8 cellular contexts compared by ENCODE assay signal in genomic region chr1:151762941-151763921, GRCh38. TPM values are rescaled to one million over a fixed set of nuclear protein-coding genes. Genes with fewer than 3 reads are reported as not detected.
DNase-seq lines count a peak whose midpoint lies in the region; TF ChIP-seq lines count a peak whose summit lies in the region.

Gene MRPL9, minus strand, starts transcription at chr1:151763496. Its CDS starts 17 bp downstream, at chr1:151763479.

- no peaks in the 10 kb centered on the region for H3K79me2 ChIP-seq in SU-DHL-6 (ENCODE audit: insufficient read depth, low read length)
- H3K79me2 ChIP-seq in osteoblast (ENCODE audit: insufficient read depth, low read length) = peaks cover 4% of the 10 kb centered on the region

- H3K27me3 ChIP-seq in SU-DHL-6 (ENCODE audit: low read length) = no peaks in the 10 kb centered on the region
- no peaks in the 10 kb centered on the region for H3K27me3 ChIP-seq in osteoblast (ENCODE audit: insufficient read depth, low read length)
- H3K27me3 ChIP-seq in testis = no peaks in the 10 kb centered on the region

- no peaks in the 10 kb centered on the region for H3K9me2 ChIP-seq in SU-DHL-6 (replicated peaks; ENCODE audit: insufficient read depth, low read length)

- H3K4me1 ChIP-seq in osteoblast (ENCODE audit: insufficient read depth, low read length) (peaks cover 10% of the 10 kb centered on the region), testis (no peaks in the 10 kb centered on the region)

- H4K20me1 ChIP-seq in SU-DHL-6 (ENCODE audit: low read depth, low read length) = no peaks in the 10 kb centered on the region
- H4K20me1 ChIP-seq in osteoblast (ENCODE audit: insufficient read depth, low read length) = no peaks in the 10 kb centered on the region

- H2AFZ ChIP-seq in SU-DHL-6 (ENCODE audit: low read depth, low read length, severe bottlenecking) (peak within 1 kb of the TSS; percentile 97), osteoblast (ENCODE audit: low read length) (peak within 1 kb of the TSS; percentile 93)

- H3K27ac ChIP-seq in SU-DHL-6 (ENCODE audit: low read depth, low read length) (peak within 1 kb of the TSS; percentile 57), osteoblast (ENCODE audit: low read depth, low read length) (peak within 1 kb of the TSS; percentile 77), testis (peak within 1 kb of the TSS; percentile 80 to 84)

- DNase-seq in GM04503 (ENCODE audit: low read depth) (peak; percentile 21), HFFc6 (peak; percentile 74), NCI-H1092 treated with DMSO at 0.1 percent for 48 hours (lab: John Stamatoyannopoulos, UW) (peak; percentile 87), head of caudate nucleus (peak; percentile 77 to 95 (median 88)), osteoblast (ENCODE audit: insufficient read length, low spot score, missing footprints) (peak; percentile 98), testis (peak; percentile 92)
- peak; percentile 91 for DNase-seq in activated naive CD8-positive, alpha-beta T cell treated with anti-CD3 and anti-CD28 coated beads for 36 hours

- TF ChIP-seq CTCF in HFFc6 (IDR thresholded peaks at IDR 0.05) (0 out of 2 replicates have a peak, but pooled peaks have one; percentile 16), SU-DHL-6 (IDR thresholded peaks at IDR 0.05; ENCODE audit: insufficient read depth, low read length, poor library complexity, severe bottlenecking) (no peak), osteoblast (IDR thresholded peaks at IDR 0.05; ENCODE audit: extremely low read depth, low read depth, low read length) (no peak), testis (IDR thresholded peaks at IDR 0.05) (peak in 1 of 3 experiments; percentile 10)

- H3K9me3 ChIP-seq in SU-DHL-6 (ENCODE audit: insufficient read depth, low read length) = no peaks in the 10 kb centered on the region
- H3K9me3 ChIP-seq in osteoblast (ENCODE audit: low read depth, low read length) = no peaks in the 10 kb centered on the region
- no peaks in the 10 kb centered on the region for H3K9me3 ChIP-seq in testis

- H3K36me3 Mint-ChIP-seq in HFFc6 (ENCODE audit: low read depth) = peaks cover 25% of the 10 kb centered on the region
- peaks cover 14% of the 10 kb centered on the region for H3K36me3 Mint-ChIP-seq in activated naive CD8-positive, alpha-beta T cell treated with anti-CD3 and anti-CD28 coated beads for 36 hours

- no peaks in the 10 kb centered on the region for H3K9me3 Mint-ChIP-seq in HFFc6
- no peaks in the 10 kb centered on the region for H3K9me3 Mint-ChIP-seq in activated naive CD8-positive, alpha-beta T cell treated with anti-CD3 and anti-CD28 coated beads for 36 hours

- intact Hi-C loops in head of caudate nucleus (cut with DNase I) = no loop called here
- intact Hi-C loops in testis (cut with DNase I; ENCODE audit: low total_unique reads) = no loop called here

- H3K27me3 Mint-ChIP-seq in HFFc6 (ENCODE audit: insufficient read depth) = 0 out of 2 replicates have a peak, but pooled peaks cover 2% of the 10 kb centered on the region
- H3K27me3 Mint-ChIP-seq in activated naive CD8-positive, alpha-beta T cell treated with anti-CD3 and anti-CD28 coated beads for 36 hours = no peaks in the 10 kb centered on the region

- H3K4me3 ChIP-seq in SU-DHL-6 (ENCODE audit: insufficient read depth, low read length, poor library complexity, severe bottlenecking) (peak within 1 kb of the TSS; percentile 99), osteoblast (ENCODE audit: insufficient read depth, low read length) (peak within 1 kb of the TSS; percentile 90), testis (peak within 1 kb of the TSS; percentile 79 to 85)

- peak within 1 kb of the TSS; percentile 94 for H3K4me2 ChIP-seq in SU-DHL-6 (ENCODE audit: low read depth, low read length, poor library complexity, severe bottlenecking)
- peak within 1 kb of the TSS; percentile 94 for H3K4me2 ChIP-seq in osteoblast (ENCODE audit: insufficient read depth, low read length)

- H3K36me3 ChIP-seq in SU-DHL-6 (ENCODE audit: low read length) = peaks cover 6% of the 10 kb centered on the region
- peaks cover 39% of the 10 kb centered on the region for H3K36me3 ChIP-seq in osteoblast (ENCODE audit: insufficient read depth, low read length)
- no peaks in the 10 kb centered on the region for H3K36me3 ChIP-seq in testis (ENCODE audit: low read depth, missing control alignments)

- H3K9ac ChIP-seq in SU-DHL-6 (ENCODE audit: low read length) = peak within 1 kb of the TSS; percentile 83

- peaks cover 45% of the 10 kb centered on the region for H3K4me1 Mint-ChIP-seq in HFFc6 (ENCODE audit: low read depth)
- H3K4me1 Mint-ChIP-seq in activated naive CD8-positive, alpha-beta T cell treated with anti-CD3 and anti-CD28 coated beads for 36 hours = peaks cover 20% of the 10 kb centered on the region

- H3F3A ChIP-seq in SU-DHL-6 (ENCODE audit: insufficient read depth) = peaks cover 3% of the 10 kb centered on the region; the same call in 1 of the 2 replicates

- H3K27ac Mint-ChIP-seq in HFFc6 = peak within 1 kb of the TSS; percentile 98
- H3K27ac Mint-ChIP-seq in activated naive CD8-positive, alpha-beta T cell treated with anti-CD3 and anti-CD28 coated beads for 36 hours = peak within 1 kb of the TSS; percentile 95

- WGBS in testis, 2 donors = 1 to 2% methylated on average over 35 to 60 of the region's 68 CpGs

- H3K4me3 Mint-ChIP-seq in HFFc6 = peak within 1 kb of the TSS; percentile 94
- H3K4me3 Mint-ChIP-seq in activated naive CD8-positive, alpha-beta T cell treated with anti-CD3 and anti-CD28 coated beads for 36 hours = peak within 1 kb of the TSS; percentile 91

- no peak for TF ChIP-seq POLR2A in testis (IDR thresholded peaks at IDR 0.05)

RNA-seq across cellular contexts. Expression of gene MRPL9, which starts in this region (rescaled TPM):
- total RNA-seq in HFFc6 (2021; fragmentation: NEBNext Ultra II Directional; extraction: Animal tissue kit (Norgen Biotek cat#: 25700)) = 100 to 1,000 TPM in 2 of 6 experiments, 10 to 100 TPM in 4; 91.4 to 116 (median 96.2) TPM
- 100 to 1,000 TPM; 157 to 172 TPM for total RNA-seq in activated naive CD8-positive, alpha-beta T cell treated with anti-CD3 and anti-CD28 coated beads for 36 hours
- total RNA-seq in osteoblast (68.4 and 73.8 TPM in 2 replicates), testis (10 to 100 TPM; 53.5 to 70.6 TPM)
- 75.0 TPM for polyA plus RNA-seq in testis (ENCODE audit: insufficient read depth, low read depth, low replicate concordance)

Comparison
In these comparisons a context has a peak if more than half of its experiments do, and no peak if none do; other contexts are left out.
1. Peak in every context shown above with its lines: DNase-seq, H3K4me3 ChIP-seq and H3K27ac ChIP-seq.
2. DNase-seq: peak in every context shown above with its lines; median percentile 98 in osteoblast; 92 in testis; 91 in activated naive CD8-positive, alpha-beta T cell treated with anti-CD3 and anti-CD28 coated beads for 36 hours; 88 in head of caudate nucleus; 87 in NCI-H1092 treated with DMSO at 0.1 percent for 48 hours; 74 in HFFc6; 21 in GM04503.